ENCODE assay signal across 10 cellular contexts in the genomic region with DNA sequence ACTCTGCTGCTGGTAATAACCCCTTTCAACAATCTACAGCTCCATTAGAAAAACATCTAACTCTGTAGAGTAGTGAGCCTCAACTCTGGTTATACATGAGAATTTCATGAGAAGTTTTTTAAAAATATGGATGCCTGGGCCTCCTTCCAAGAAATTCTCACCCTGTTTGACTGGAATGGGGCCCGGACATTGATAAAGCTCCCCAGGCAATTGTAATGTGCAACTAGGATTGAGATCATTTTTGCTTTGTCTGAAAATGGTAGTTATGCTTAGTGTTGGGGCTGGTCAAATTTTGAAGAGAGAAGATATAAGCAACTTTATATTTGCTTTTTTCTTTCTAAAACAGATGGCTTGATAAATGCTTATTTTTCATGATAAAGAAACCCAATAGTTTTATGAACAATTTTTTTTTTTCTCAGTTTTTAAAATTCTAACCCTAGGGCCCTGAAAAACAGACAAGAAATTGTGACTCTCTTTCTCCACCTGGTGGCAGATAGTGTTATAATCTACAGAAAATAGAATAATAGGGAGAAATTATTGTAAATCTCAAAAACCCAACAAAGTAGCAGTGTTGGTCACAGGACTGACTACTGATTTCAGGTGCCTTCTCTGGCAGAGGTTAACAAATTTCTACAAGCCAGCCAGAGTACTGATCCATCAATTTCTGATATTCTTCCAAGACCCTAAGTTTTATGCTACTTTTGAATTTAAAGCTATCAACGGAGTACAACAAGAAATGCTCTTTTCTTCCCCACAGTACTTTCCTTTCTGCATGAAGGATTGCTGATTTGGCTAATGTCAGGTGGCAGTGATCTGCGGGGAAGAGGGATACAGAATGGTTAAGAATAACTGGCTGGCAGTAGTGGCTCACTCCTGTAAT.
DNase-seq lines count a peak whose midpoint lies in the region; ATAC-seq, FAIRE-seq and TF ChIP-seq lines count a peak whose summit lies in the region.
"Had no signal": no experiment of that assay in that cellular context is flagged by ENCODE, and none has a peak within 500 bp of the region (broad histone marks: within the 10 kb centered on the region; RNA-seq: fewer than 3 reads in every experiment).

No MANE protein-coding gene starts in this region.

- POLR2A ChIA-PET in K562 (lab: Yijun Ruan, JAX) = no interaction called here

- no peaks in the 10 kb centered on the region for H3K27me3 Mint-ChIP-seq in Calu3 (ENCODE audit: unreplicated experiment)
- H3K27me3 Mint-ChIP-seq: IgD-negative memory B cell had no signal

- CTCF ChIA-PET in Calu3 (lab: Charles Lee) (interaction anchor here (0.7 to 7.1 kb wide), 6 partner anchors 11 to 181 kb away, joined by 3 to 70 read pairs (median 7); a partner anchor contains a TSS), K562 (lab: Yijun Ruan, JAX; ENCODE audit: low intra/inter-chr PET ratio) (interaction anchor here (0.6 kb wide), 3 partner anchors 28 to 274 kb away, joined by 3 to 4 read pairs (median 3); no protein-coding TSS in a partner anchor)

- no peak overlapping the region for H3K27ac ChIP-seq in K562 (ENCODE audit: extremely low read depth, low read depth, low read length)
- no peak overlapping the region for H3K27ac ChIP-seq in right lobe of liver

- TF ChIP-seq CTCF in Calu3 (IDR thresholded peaks at IDR 0.05; ENCODE audit: unreplicated experiment) (peak; percentile 48), K562 (IDR thresholded peaks at IDR 0.05 in 2 of 3, conservative IDR thresholded peaks at IDR 0.05 in 1 of 3; ENCODE audit: insufficient read depth in 2 of 3, low read depth in 1 of 3, low read length in 3 of 3) (peak in 2 of 3 experiments; percentile 14 to 33; a peak in 1 of 6 replicates), right lobe of liver (IDR thresholded peaks at IDR 0.05) (peak; percentile 39 to 55 (median 53))

- H3K36me3 ChIP-seq in K562 (ENCODE audit: control insufficient read depth, insufficient read depth, low read length) (no peaks in the 10 kb centered on the region), right lobe of liver (no peaks in the 10 kb centered on the region)

- H3K9me3 ChIP-seq in K562 (replicated peaks; ENCODE audit: control insufficient read depth, insufficient read depth, low read depth, low read length) (no peaks in the 10 kb centered on the region; the same call in 1 of the 2 replicates), right lobe of liver (no peaks in the 10 kb centered on the region)

- H3K4me3 ChIP-seq in K562 (no peak overlapping the region), right lobe of liver (no peak overlapping the region)

- peak; percentile 19 for FAIRE-seq in K562 (lab: Jason Lieb, UNC)

- H3K79me2 ChIP-seq in K562 (ENCODE audit: control insufficient read depth, insufficient read depth, low read length) = no peaks in the 10 kb centered on the region

- H3K9me3 Mint-ChIP-seq in Calu3 (ENCODE audit: low read depth, unreplicated experiment) = no peaks in the 10 kb centered on the region
- H3K9me3 Mint-ChIP-seq: IgD-negative memory B cell had no signal

- no peak overlapping the region for H2AFZ ChIP-seq in K562 (ENCODE audit: low read depth, low read length)

- no peaks in the 10 kb centered on the region for H3K27me3 ChIP-seq in K562 (ENCODE audit: control insufficient read depth in 2 of 2, insufficient read depth in 2 of 2, low read length in 2 of 2)
- no peaks in the 10 kb centered on the region for H3K27me3 ChIP-seq in right lobe of liver

- H3K27ac Mint-ChIP-seq in Calu3 (ENCODE audit: unreplicated experiment) = peak overlapping the region; percentile 85
- H3K27ac Mint-ChIP-seq: IgD-negative memory B cell had no signal

- H3K4me1 ChIP-seq in K562 (replicated peaks in 1 of 2; ENCODE audit: control insufficient read depth in 2 of 2, insufficient read depth in 2 of 2, low read length in 2 of 2) = no peaks in the 10 kb centered on the region
- H3K4me1 ChIP-seq in right lobe of liver = no peaks in the 10 kb centered on the region

- H3K4me3 Mint-ChIP-seq in Calu3 (ENCODE audit: low read depth, unreplicated experiment) = no peak overlapping the region
- H3K4me3 Mint-ChIP-seq: IgD-negative memory B cell had no signal

- H3K4me2 ChIP-seq in K562 (ENCODE audit: insufficient read depth, low read length) = no peak overlapping the region

- H4K20me1 ChIP-seq in K562 (replicated peaks; ENCODE audit: control insufficient read depth, insufficient read depth, low read length) = no peaks in the 10 kb centered on the region

- in situ Hi-C loops in K562 (cut with MboI) = no loop called here

- no peak for ATAC-seq in K562
- ATAC-seq in right lobe of liver = peak in 3 of 4 donors; percentile 43 to 48 (median 44)
- ATAC-seq in HG02970 (IDR thresholded peaks at IDR 0.05; ENCODE audit: low FRiP score, unreplicated experiment) = no peak
- no peak for ATAC-seq in GM21528 (IDR thresholded peaks at IDR 0.05; ENCODE audit: low FRiP score, unreplicated experiment)

- H3K4me1 Mint-ChIP-seq in Calu3 (ENCODE audit: low read depth, unreplicated experiment) = peaks cover 49% of the 10 kb centered on the region
- H3K4me1 Mint-ChIP-seq: IgD-negative memory B cell had no signal

- intact Hi-C loops in Calu3 (cut with micrococcal nuclease; ENCODE audit: unreplicated experiment) = loop anchor here (1.0 to 5.0 kb wide), 5 partner anchors 78 to 181 kb away; a partner anchor contains a TSS
- intact Hi-C loops in K562 (cut with micrococcal nuclease) = loop anchor here (5.0 kb wide), 1 partner anchor 177 kb away; a partner anchor contains a TSS
- intact Hi-C loops in right lobe of liver (cut with DNase I) = no loop called here

- no peaks in the 10 kb centered on the region for H3K9me1 ChIP-seq in K562 (ENCODE audit: control insufficient read depth, insufficient read depth, low read length)

- TF ChIP-seq POLR2A in K562 (conservative IDR thresholded peaks at IDR 0.05) (no peak), right lobe of liver (IDR thresholded peaks at IDR 0.05) (no peak)

- peak in 1 of 2 experiments; percentile 32; a peak in 1 of 4 replicates for TF ChIP-seq RAD21 in K562 (CRISPR knock-in tag; conservative IDR thresholded peaks at IDR 0.05 in 1 of 2, IDR thresholded peaks at IDR 0.05 in 1 of 2)

- DNase-seq in Calu3 (peak; percentile 24), HS-27A (ENCODE audit: low read depth) (peak; percentile 46), K562 (ENCODE audit: extremely low read depth in 1 of 4, low spot score in 3 of 4) (peak in 3 of 4 experiments; percentile 6 to 14 (median 8)), right lobe of liver (no peak), HuH-7.5 (ENCODE audit: low spot score) (no peak), NCI-H1694 treated with DMSO at 0.1 percent for 48 hours (lab: John Stamatoyannopoulos, UW) (no peak)
- DNase-seq: left cardiac atrium had no signal

- WGBS in K562 (ENCODE audit: insufficient coverage, low coverage, missing lambda C conversion rate) = 0% methylated on average over 3 of the region's 3 CpGs
- 40% methylated on average over 3 of the region's 3 CpGs for WGBS in right lobe of liver (ENCODE audit: insufficient coverage, low coverage, low lambda C conversion rate, missing lambda C conversion rate)

- TF ChIP-seq EP300 in K562 (IDR thresholded peaks at IDR 0.05; ENCODE audit: low read length) = no peak

- BruUV-seq in Calu3 (replicated peaks; lab: Mats Ljungman, UMichigan) (no TSS peak), K562 (replicated peaks; lab: Mats Ljungman, UMichigan) (no TSS peak)

- H3K36me3 Mint-ChIP-seq in Calu3 (ENCODE audit: insufficient read depth, unreplicated experiment) = no peaks in the 10 kb centered on the region
- H3K36me3 Mint-ChIP-seq: IgD-negative memory B cell had no signal

- H3K9ac ChIP-seq in K562 (ENCODE audit: insufficient read depth in 1 of 2, low read depth in 2 of 2, low read length in 2 of 2) = no peak overlapping the region

TF ChIP-seq in K562, 482 proteins besides CTCF, POLR2A, EP300 and RAD21 (continues in another document):
- TF ChIP-seq, protein P1, sequence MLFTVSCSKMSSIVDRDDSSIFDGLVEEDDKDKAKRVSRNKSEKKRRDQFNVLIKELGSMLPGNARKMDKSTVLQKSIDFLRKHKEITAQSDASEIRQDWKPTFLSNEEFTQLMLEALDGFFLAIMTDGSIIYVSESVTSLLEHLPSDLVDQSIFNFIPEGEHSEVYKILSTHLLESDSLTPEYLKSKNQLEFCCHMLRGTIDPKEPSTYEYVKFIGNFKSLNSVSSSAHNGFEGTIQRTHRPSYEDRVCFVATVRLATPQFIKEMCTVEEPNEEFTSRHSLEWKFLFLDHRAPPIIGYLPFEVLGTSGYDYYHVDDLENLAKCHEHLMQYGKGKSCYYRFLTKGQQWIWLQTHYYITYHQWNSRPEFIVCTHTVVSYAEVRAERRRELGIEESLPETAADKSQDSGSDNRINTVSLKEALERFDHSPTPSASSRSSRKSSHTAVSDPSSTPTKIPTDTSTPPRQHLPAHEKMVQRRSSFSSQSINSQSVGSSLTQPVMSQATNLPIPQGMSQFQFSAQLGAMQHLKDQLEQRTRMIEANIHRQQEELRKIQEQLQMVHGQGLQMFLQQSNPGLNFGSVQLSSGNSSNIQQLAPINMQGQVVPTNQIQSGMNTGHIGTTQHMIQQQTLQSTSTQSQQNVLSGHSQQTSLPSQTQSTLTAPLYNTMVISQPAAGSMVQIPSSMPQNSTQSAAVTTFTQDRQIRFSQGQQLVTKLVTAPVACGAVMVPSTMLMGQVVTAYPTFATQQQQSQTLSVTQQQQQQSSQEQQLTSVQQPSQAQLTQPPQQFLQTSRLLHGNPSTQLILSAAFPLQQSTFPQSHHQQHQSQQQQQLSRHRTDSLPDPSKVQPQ (CRISPR knock-in tag; IDR thresholded peaks at IDR 0.05; ENCODE audit: borderline replicate concordance) = no peak
- TF ChIP-seq ZNF408 (CRISPR knock-in tag; IDR thresholded peaks at IDR 0.05; ENCODE audit: low read depth) (no peak), BRCA1 (IDR thresholded peaks at IDR 0.05) (no peak), BRCA1 (CRISPR knock-in tag; IDR thresholded peaks at IDR 0.05) (no peak), TEAD1 (CRISPR knock-in tag; IDR thresholded peaks at IDR 0.05) (no peak)
- TF ChIP-seq, protein P2, sequence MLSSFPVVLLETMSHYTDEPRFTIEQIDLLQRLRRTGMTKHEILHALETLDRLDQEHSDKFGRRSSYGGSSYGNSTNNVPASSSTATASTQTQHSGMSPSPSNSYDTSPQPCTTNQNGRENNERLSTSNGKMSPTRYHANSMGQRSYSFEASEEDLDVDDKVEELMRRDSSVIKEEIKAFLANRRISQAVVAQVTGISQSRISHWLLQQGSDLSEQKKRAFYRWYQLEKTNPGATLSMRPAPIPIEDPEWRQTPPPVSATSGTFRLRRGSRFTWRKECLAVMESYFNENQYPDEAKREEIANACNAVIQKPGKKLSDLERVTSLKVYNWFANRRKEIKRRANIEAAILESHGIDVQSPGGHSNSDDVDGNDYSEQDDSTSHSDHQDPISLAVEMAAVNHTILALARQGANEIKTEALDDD (IDR thresholded peaks at IDR 0.05) = no peak

Comparison
In these comparisons a context has a peak if more than half of its experiments do, and no peak if none do; other contexts are left out.
1. DNase-seq: peak in Calu3 (single experiment), HS-27A (single experiment) and K562 (3 of 4); none in right lobe of liver (0 of 3), HuH-7.5 (single experiment) and NCI-H1694 treated with DMSO at 0.1 percent for 48 hours (single experiment).
2. ATAC-seq: peak in right lobe of liver (3 of 4); none in K562 (single experiment), HG02970 (single experiment) and GM21528 (single experiment).
3. intact Hi-C loops: an anchor here in Calu3 (1.0 to 5.0 kb wide) and K562 (5.0 kb wide); none called in right lobe of liver.
4. Peak in every context shown above with its lines, with median percentiles within 50 percentile points of each other: CTCF ChIP-seq.